Comparison of ENCODE assay signal across 14 cellular contexts in genomic region chr10:71475243-71475871, GRCh38.
A peak's percentile ranks its signal among the peaks of the same experiment; 100 is the strongest.
DNase-seq lines count a peak whose midpoint lies in the region; ATAC-seq, FAIRE-seq and TF ChIP-seq lines count a peak whose summit lies in the region.
"Had no signal": no experiment of that assay in that cellular context is flagged by ENCODE, and none has a peak within 500 bp of the region (broad histone marks: within the 10 kb centered on the region; RNA-seq: fewer than 3 reads in every experiment).

No MANE protein-coding gene starts in this region.

- CTCF ChIA-PET in HepG2 (lab: Yijun Ruan, JAX; ENCODE audit: low intra/inter-chr PET ratio, low total read pairs) (no interaction called here), MCF 10A (lab: Yijun Ruan, JAX) (no interaction called here)

- peaks cover 57% of the 10 kb centered on the region for H3K27me3 Mint-ChIP-seq in MCF 10A (ENCODE audit: insufficient read depth, unreplicated experiment)

- TF ChIP-seq EP300 in HepG2 (IDR thresholded peaks at IDR 0.05; ENCODE audit: low read depth in 2 of 2, low read length in 2 of 2): no peak
- no peak for TF ChIP-seq EP300 in HepG2 (CRISPR knock-in tag; IDR thresholded peaks at IDR 0.05; ENCODE audit: borderline replicate concordance)

- H3K4me1 Mint-ChIP-seq in MCF 10A (ENCODE audit: insufficient read depth, unreplicated experiment): no peaks in the 10 kb centered on the region

- no peak overlapping the region for H3K27ac ChIP-seq in HepG2 (ENCODE audit: extremely low read length, insufficient read depth, low read length)
- H3K27ac ChIP-seq: psoas muscle, upper lobe of left lung had no signal

- no peaks in the 10 kb centered on the region for H3K36me3 Mint-ChIP-seq in MCF 10A (ENCODE audit: insufficient read depth, unreplicated experiment)

- no peak overlapping the region for H3K9ac ChIP-seq in HepG2 (ENCODE audit: insufficient read depth, low read depth, low read length)

- in situ Hi-C loops in KBM-7 (cut with MboI; ENCODE audit: low pct_unique_long_range_greater_than_20kb, low sequenced_read_pairs): no loop called here
- in situ Hi-C loops in HepG2 (cut with HindIII; ENCODE audit: extremely low pct_ligation_motif_present, low pct_unique_long_range_greater_than_20kb): no loop called here

- TF ChIP-seq CTCF in BE2C (IDR thresholded peaks at IDR 0.05; ENCODE audit: low read depth, low read length) (no peak), HepG2 (CRISPR knock-in tag; IDR thresholded peaks at IDR 0.05) (no peak), MCF 10A (IDR thresholded peaks at IDR 0.05; ENCODE audit: unreplicated experiment) (no peak)

- 12% methylated on average over 11 of the region's 13 CpGs for WGBS in HepG2 (ENCODE audit: low lambda C conversion rate)

- no peak for TF ChIP-seq POLR2A in HepG2 (IDR thresholded peaks at IDR 0.05; ENCODE audit: insufficient read depth in 1 of 2, low read depth in 2 of 2, low read length in 2 of 2)

- H3K4me3 Mint-ChIP-seq in MCF 10A (ENCODE audit: unreplicated experiment): no peak overlapping the region

- peak; percentile 52 for ATAC-seq in HepG2
- ATAC-seq in HG03097 (IDR thresholded peaks at IDR 0.05; ENCODE audit: low FRiP score, unreplicated experiment): no peak
- ATAC-seq in GM21423 (IDR thresholded peaks at IDR 0.05; ENCODE audit: unreplicated experiment): no peak

- no peak overlapping the region for H3K4me3 ChIP-seq in BE2C (ENCODE audit: low read depth, low read length)
- no peak overlapping the region for H3K4me3 ChIP-seq in HepG2 (replicated peaks in 1 of 3; ENCODE audit: insufficient read depth in 1 of 3, low read depth in 2 of 3, low read length in 3 of 3)
- H3K4me3 ChIP-seq: esophagus squamous epithelium, psoas muscle had no signal

- H3K9me3 ChIP-seq in BE2C: no peaks in the 10 kb centered on the region
- no peaks in the 10 kb centered on the region for H3K9me3 ChIP-seq in HepG2 (ENCODE audit: low read length)
- H3K9me3 ChIP-seq: esophagus squamous epithelium, psoas muscle, upper lobe of left lung had no signal

- no peaks in the 10 kb centered on the region for H3K9me3 Mint-ChIP-seq in MCF 10A (ENCODE audit: unreplicated experiment)

- POLR2A ChIA-PET in HepG2 (lab: Yijun Ruan, JAX) (no interaction called here), MCF 10A (lab: Yijun Ruan, JAX) (no interaction called here)

- no peak overlapping the region for H2AFZ ChIP-seq in HepG2 (ENCODE audit: low read length)

- H3K4me2 ChIP-seq in HepG2 (ENCODE audit: low read depth, low read length): no peak overlapping the region

- no peak for FAIRE-seq in HepG2 (lab: Jason Lieb, UNC)
- FAIRE-seq: bronchial epithelial cell had no signal

- H3K36me3 ChIP-seq in BE2C (no peaks in the 10 kb centered on the region), HepG2 (replicated peaks in 1 of 2; ENCODE audit: control insufficient read depth in 1 of 2, insufficient read depth in 2 of 2, low read length in 2 of 2) (no peaks in the 10 kb centered on the region)
- H3K36me3 ChIP-seq: esophagus squamous epithelium, upper lobe of left lung had no signal

- no peaks in the 10 kb centered on the region for H3K79me2 ChIP-seq in HepG2 (ENCODE audit: insufficient read depth, low read length)

- H3K27ac Mint-ChIP-seq in MCF 10A (ENCODE audit: low read depth, unreplicated experiment): no peak overlapping the region

- H3K4me1 ChIP-seq in BE2C: peaks cover 2% of the 10 kb centered on the region; the same call in 1 of the 2 replicates
- no peaks in the 10 kb centered on the region for H3K4me1 ChIP-seq in HepG2 (ENCODE audit: insufficient read depth, low read length)

- DNase-seq in BE2C (peak; percentile 45), KBM-7 (peak; percentile 75), SKM-1 (lab: John Stamatoyannopoulos, UW; ENCODE audit: unreplicated experiment) (peak; percentile 57), HepG2 (ENCODE audit: low spot score) (no peak), MCF 10A (ENCODE audit: unreplicated experiment) (no peak)
- no peak for DNase-seq in activated effector memory CD4-positive, alpha-beta T cell treated with Interleukin-2 at 50 U/mL for 16 hours
- DNase-seq: esophagus squamous epithelium, NCI-H748 treated with DMSO at 0.1 percent for 48 hours, psoas muscle, T-helper 2 cell, upper lobe of left lung had no signal

- BruUV-seq in HepG2 (replicated peaks; lab: Mats Ljungman, UMichigan) (no TSS peak), MCF 10A (replicated peaks; lab: Mats Ljungman, UMichigan) (no TSS peak)

- no peak for TF ChIP-seq RAD21 in HepG2 (CRISPR knock-in tag; IDR thresholded peaks at IDR 0.05)

- intact Hi-C loops in HepG2 (cut with micrococcal nuclease; ENCODE audit: unreplicated experiment): no loop called here
- intact Hi-C loops in MCF 10A (cut with micrococcal nuclease): no loop called here

- H3K27me3 ChIP-seq in BE2C (no peaks in the 10 kb centered on the region), HepG2 (ENCODE audit: control insufficient read depth in 1 of 2, insufficient read depth in 2 of 2, low read length in 2 of 2) (peaks cover 6 to 52% of the 10 kb centered on the region in 2 experiments; a peak in 4 of 5 replicates)
- H3K27me3 ChIP-seq: esophagus squamous epithelium, upper lobe of left lung had no signal

- H4K20me1 ChIP-seq in HepG2 (ENCODE audit: insufficient read depth, low read length): no peaks in the 10 kb centered on the region

TF ChIP-seq in HepG2, 621 proteins besides CTCF, POLR2A, EP300 and RAD21:
- no peak for TF ChIP-seq FOXM1 (CRISPR knock-in tag; IDR thresholded peaks at IDR 0.05)
- TF ChIP-seq POLR2AphosphoS2 (IDR thresholded peaks at IDR 0.05; ENCODE audit: low read depth, low read length): no peak
- TF ChIP-seq FOXP4 (CRISPR knock-in tag; IDR thresholded peaks at IDR 0.05): no peak

Comparison
In these comparisons a context has a peak if more than half of its experiments do, and no peak if none do; other contexts are left out.
1. DNase-seq: peak in BE2C (single experiment), KBM-7 (single experiment) and SKM-1 (single experiment); none in HepG2 (single experiment), MCF 10A (single experiment) and activated effector memory CD4-positive, alpha-beta T cell treated with Interleukin-2 at 50 U/mL for 16 hours (single experiment).